In genomic region chr4:77158487-77158861, GRCh38 we compare ENCODE assay signal across 8 cellular contexts. TPM values are rescaled to one million over a fixed set of nuclear protein-coding genes. Genes with fewer than 3 reads are reported as not detected.
DNase-seq lines count a peak whose midpoint lies in the region; ATAC-seq and TF ChIP-seq lines count a peak whose summit lies in the region.

No MANE protein-coding gene starts in this region.

- peaks cover 34% of the 10 kb centered on the region for H3K36me3 Mint-ChIP-seq in CD8-positive, alpha-beta T cell

- peaks cover 21% of the 10 kb centered on the region for H3K4me1 ChIP-seq in CD8-positive, alpha-beta T cell (ENCODE audit: insufficient read depth, low read length)
- H3K4me1 ChIP-seq in SJCRH30 = peaks cover 10% of the 10 kb centered on the region
- H3K4me1 ChIP-seq in ectodermal cell (ENCODE audit: control insufficient read depth, insufficient read depth, low read length) = peaks cover 25% of the 10 kb centered on the region
- peaks cover 52% of the 10 kb centered on the region for H3K4me1 ChIP-seq in neuron (ENCODE audit: insufficient read depth, low read length)

- no peaks in the 10 kb centered on the region for H3K9me3 ChIP-seq in CD8-positive, alpha-beta T cell (ENCODE audit: low read length)
- no peaks in the 10 kb centered on the region for H3K9me3 ChIP-seq in SJCRH30 (replicated peaks)
- no peaks in the 10 kb centered on the region for H3K9me3 ChIP-seq in ectodermal cell (ENCODE audit: control insufficient read depth, low read length)
- H3K9me3 ChIP-seq in neuron (ENCODE audit: low read length) = no peaks in the 10 kb centered on the region

- H3K9me3 Mint-ChIP-seq in CD8-positive, alpha-beta T cell = no peaks in the 10 kb centered on the region

- H3K4me1 Mint-ChIP-seq in CD8-positive, alpha-beta T cell (ENCODE audit: low read depth) = peaks cover 46% of the 10 kb centered on the region

- H3K27ac ChIP-seq in CD8-positive, alpha-beta T cell (ENCODE audit: low read depth, low read length) = peak overlapping the region; percentile 18
- H3K27ac ChIP-seq in SJCRH30 (peak overlapping the region; percentile 97), ectodermal cell (ENCODE audit: insufficient read depth, low read depth, low read length, poor library complexity, severe bottlenecking) (no peak overlapping the region)

- TF ChIP-seq CTCF in CD8-positive, alpha-beta T cell (IDR thresholded peaks at IDR 0.05) = no peak

- peak overlapping the region; percentile 100 for H3K4me3 Mint-ChIP-seq in CD8-positive, alpha-beta T cell

- WGBS in ectodermal cell, 2 experiments = 16 to 18% methylated on average over 6 of the region's 6 CpGs

- H3K36me3 ChIP-seq in CD8-positive, alpha-beta T cell (ENCODE audit: insufficient read depth, low read length) = peaks cover 2% of the 10 kb centered on the region
- peaks cover 42% of the 10 kb centered on the region for H3K36me3 ChIP-seq in SJCRH30
- H3K36me3 ChIP-seq in ectodermal cell (ENCODE audit: control insufficient read depth, insufficient read depth, low read length) = peaks cover 38% of the 10 kb centered on the region
- H3K36me3 ChIP-seq in neuron (ENCODE audit: insufficient read depth, low read length) = peaks cover 52% of the 10 kb centered on the region

- H2AFZ ChIP-seq in neuron (ENCODE audit: low read depth, low read length) = no peak overlapping the region

- H3K27ac Mint-ChIP-seq in CD8-positive, alpha-beta T cell = peak overlapping the region; percentile 91

- CTCF ChIA-PET in CD8-positive, alpha-beta T cell (lab: Charles Lee) = interaction anchor here (0.6 to 0.8 kb wide), 3 partner anchors 45 to 210 kb away, joined by 3 to 8 read pairs (median 3); no protein-coding TSS in a partner anchor

- peak overlapping the region; percentile 93 for H3K4me3 ChIP-seq in CD8-positive, alpha-beta T cell (ENCODE audit: low read depth, low read length)
- H3K4me3 ChIP-seq in SJCRH30 (peak overlapping the region; percentile 97), ectodermal cell (ENCODE audit: insufficient read depth, low read depth, low read length) (peak overlapping the region; percentile 93), neuron (ENCODE audit: low read length) (peak overlapping the region; percentile 100)

- intact Hi-C loops in CD8-positive, alpha-beta T cell (cut with DNase I, micrococcal nuclease) = loop anchor here (2.0 to 10.0 kb wide), 12 partner anchors 34 to 1779 kb away; partner anchors contain the start of genes NUP54 (in 2 of the 2), SCARB2 (in 2 of the 2), CDKL2 (in 1 of the 2) and CNOT6L (in 1 of the 2)

- H3K27me3 ChIP-seq in CD8-positive, alpha-beta T cell (ENCODE audit: insufficient read depth, low read length) = no peaks in the 10 kb centered on the region
- no peaks in the 10 kb centered on the region for H3K27me3 ChIP-seq in SJCRH30
- no peaks in the 10 kb centered on the region for H3K27me3 ChIP-seq in ectodermal cell (ENCODE audit: control insufficient read depth, insufficient read depth, low read length, poor library complexity, severe bottlenecking)
- no peaks in the 10 kb centered on the region for H3K27me3 ChIP-seq in neuron (ENCODE audit: insufficient read depth, low read length)

- H3K27me3 Mint-ChIP-seq in CD8-positive, alpha-beta T cell (ENCODE audit: low read depth) = no peaks in the 10 kb centered on the region

- no peak for ATAC-seq in CD8-positive, alpha-beta T cell
- no peak for ATAC-seq in GM18519 (IDR thresholded peaks at IDR 0.05; ENCODE audit: low FRiP score, unreplicated experiment)

- POLR2A ChIA-PET in CD8-positive, alpha-beta T cell (lab: Charles Lee) = interaction anchor here (0.6 to 4.1 kb wide), 4 partner anchors 11 to 126 kb away, joined by 3 to 20 read pairs (median 6); partner anchors contain the start of gene CCNI

- peak in 3 of 7 experiments; percentile 1 to 30 (median 13) for DNase-seq in CD8-positive, alpha-beta T cell
- DNase-seq in SJCRH30 (no peak), NCI-H2227 treated with DMSO at 0.1 percent for 48 hours (lab: John Stamatoyannopoulos, UW) (no peak), GOT3 (lab: John Stamatoyannopoulos, UW) (no peak), NOMO-1 treated with DMSO at 0.1 percent for 48 hours (lab: John Stamatoyannopoulos, UW; ENCODE audit: unreplicated experiment) (no peak)

RNA-seq across cellular contexts. Expression of gene CCNG2, which starts 1.5 kb away (rescaled TPM):
- total RNA-seq in CD8-positive, alpha-beta T cell = 10 to 100 TPM; 30.9 to 32.0 TPM
- total RNA-seq in SJCRH30 (2014; rRNA removed; shearing (Covaris generic)) = 48.0 and 52.6 TPM in 2 replicates
- polyA plus RNA-seq in ectodermal cell (2013, experiment 1 of 4) = 134 TPM
- 215 TPM for polyA plus RNA-seq in ectodermal cell (2013, experiment 2 of 4)
- polyA plus RNA-seq in ectodermal cell (2013, experiment 3 of 4) = 152 TPM
- polyA plus RNA-seq in ectodermal cell (2013, experiment 4 of 4) = 175 TPM
